35 cellular contexts compared by ENCODE assay signal in the genomic region with DNA sequence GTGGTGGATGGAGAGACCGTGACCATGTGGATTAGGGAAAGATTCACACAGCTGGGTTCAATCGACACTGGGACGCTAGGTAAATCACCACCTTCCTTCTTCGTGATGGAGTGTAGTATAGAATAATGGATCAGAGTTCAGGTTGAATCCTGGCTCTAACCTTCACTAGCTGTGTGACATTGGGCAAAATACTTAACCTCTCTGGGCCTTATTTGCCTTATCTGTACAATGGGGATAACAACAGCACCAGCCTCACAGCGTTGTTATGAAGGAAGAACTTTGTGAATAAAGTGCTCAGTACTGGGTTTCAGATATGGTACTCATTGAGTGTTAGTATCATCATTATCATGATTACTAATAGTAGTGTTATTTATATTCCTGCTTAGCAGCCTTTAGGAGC.
DNase-seq lines count a peak whose midpoint lies in the region; ATAC-seq, FAIRE-seq and TF ChIP-seq lines count a peak whose summit lies in the region.
"Had no signal": no experiment of that assay in that cellular context is flagged by ENCODE, and none has a peak within 500 bp of the region (broad histone marks: within the 10 kb centered on the region; RNA-seq: fewer than 3 reads in every experiment).

No MANE protein-coding gene starts in this region.

- RAD21 ChIA-PET in HCT116 (lab: Charles Lee; ENCODE audit: low non-redundant PET in 1 of 2, low total read pairs in 2 of 2, uncharacterized antibody in 2 of 2, unreplicated experiment in 2 of 2), result no interaction called here

- H4K20me1 ChIP-seq in HepG2 (ENCODE audit: insufficient read depth, low read length) (no peaks in the 10 kb centered on the region), HCT116 (ENCODE audit: insufficient read depth) (no peaks in the 10 kb centered on the region), K562 (replicated peaks; ENCODE audit: control insufficient read depth, insufficient read depth, low read length) (peaks cover 5% of the 10 kb centered on the region)
- H4K20me1 ChIP-seq: BLaER1; BLaER1 treated with 17β-estradiol and CSF1 and Interleukin-3, amounts not matched to agents 10 nM and 100 nM had no signal

- in situ Hi-C loops in HepG2 (cut with HindIII; ENCODE audit: extremely low pct_ligation_motif_present, low pct_unique_long_range_greater_than_20kb), result no loop called here
- in situ Hi-C loops in K562 (cut with MboI), result no loop called here

- intact Hi-C loops in HepG2 (cut with micrococcal nuclease; ENCODE audit: unreplicated experiment) (no loop called here), right lobe of liver (cut with DNase I) (no loop called here), HCT116 (cut with micrococcal nuclease) (no loop called here), K562 (cut with micrococcal nuclease) (loop anchor here (10.0 kb wide), 1 partner anchor 211 kb away; no protein-coding TSS in a partner anchor)

- POLR2A ChIA-PET in HepG2 (lab: Yijun Ruan, JAX), result no interaction called here
- POLR2A ChIA-PET in HCT116 (lab: Charles Lee), result no interaction called here
- POLR2A ChIA-PET in HEK293 (lab: Yijun Ruan, JAX), result no interaction called here
- POLR2A ChIA-PET in K562 (lab: Yijun Ruan, JAX), result interaction anchor here (0.5 kb wide), 1 partner anchor 253 kb away, joined by 3 read pairs; no protein-coding TSS in a partner anchor

- no peaks in the 10 kb centered on the region for H3K9me3 ChIP-seq in HepG2 (ENCODE audit: low read length)
- no peaks in the 10 kb centered on the region for H3K9me3 ChIP-seq in right lobe of liver
- H3K9me3 ChIP-seq in HCT116 (ENCODE audit: control insufficient read depth in 1 of 2, insufficient read depth in 1 of 2, low read depth in 1 of 2, low read length in 2 of 2), result no peaks in the 10 kb centered on the region
- H3K9me3 ChIP-seq in HEK293 (ENCODE audit: control insufficient read depth, insufficient read depth, low read depth, low read length), result no peaks in the 10 kb centered on the region
- H3K9me3 ChIP-seq in K562 (replicated peaks; ENCODE audit: control insufficient read depth, insufficient read depth, low read depth, low read length), result no peaks in the 10 kb centered on the region
- H3K9me3 ChIP-seq: A549; BE2C; BLaER1; BLaER1 treated with 17β-estradiol and CSF1 and Interleukin-3, amounts not matched to agents 10 nM and 100 nM; Caco-2 had no signal

- H3K27me3 ChIP-seq in HepG2 (ENCODE audit: control insufficient read depth in 1 of 2, insufficient read depth in 2 of 2, low read length in 2 of 2), result no peaks in the 10 kb centered on the region
- H3K27me3 ChIP-seq in right lobe of liver, result no peaks in the 10 kb centered on the region
- H3K27me3 ChIP-seq in HCT116 (ENCODE audit: insufficient read depth, low read length), result no peaks in the 10 kb centered on the region
- H3K27me3 ChIP-seq in K562 (ENCODE audit: control insufficient read depth in 2 of 2, insufficient read depth in 2 of 2, low read length in 2 of 2), result peaks cover 38 to 73% of the 10 kb centered on the region in 2 experiments
- H3K27me3 ChIP-seq: BE2C; BLaER1; BLaER1 treated with 17β-estradiol and CSF1 and Interleukin-3, amounts not matched to agents 10 nM and 100 nM had no signal

- TF ChIP-seq POLR2A in HepG2 (IDR thresholded peaks at IDR 0.05; ENCODE audit: insufficient read depth in 1 of 2, low read depth in 2 of 2, low read length in 2 of 2) (no peak), right lobe of liver (IDR thresholded peaks at IDR 0.05) (no peak), HCT116 (IDR thresholded peaks at IDR 0.05; ENCODE audit: borderline replicate concordance, extremely low read depth, insufficient read depth, insufficient read length) (no peak), K562 (conservative IDR thresholded peaks at IDR 0.05) (no peak)

- TF ChIP-seq CTCF in HepG2 (CRISPR knock-in tag; IDR thresholded peaks at IDR 0.05) (no peak), right lobe of liver (IDR thresholded peaks at IDR 0.05) (no peak), HCT116 (IDR thresholded peaks at IDR 0.05 in 2 of 3, conservative IDR thresholded peaks at IDR 0.05 in 1 of 3; ENCODE audit: borderline replicate concordance in 1 of 3, insufficient read depth in 1 of 3, low read depth in 2 of 3, low read length in 2 of 3) (no peak), HEK293 (tag by site-specific recombination; IDR thresholded peaks at IDR 0.05) (no peak), K562 (IDR thresholded peaks at IDR 0.05 in 2 of 3, conservative IDR thresholded peaks at IDR 0.05 in 1 of 3; ENCODE audit: insufficient read depth in 2 of 3, low read depth in 1 of 3, low read length in 3 of 3) (no peak)

- H3K9me2 ChIP-seq in HCT116 (ENCODE audit: insufficient read depth), result no peaks in the 10 kb centered on the region

- H3K4me1 ChIP-seq in HepG2 (ENCODE audit: insufficient read depth, low read length) (peaks cover 32% of the 10 kb centered on the region), right lobe of liver (peaks cover 0 to under 1% (median 0%) of the 10 kb centered on the region in 4 donors), HCT116 (ENCODE audit: control insufficient read depth in 1 of 2, insufficient read depth in 2 of 2, low read length in 2 of 2) (peaks cover 7 to 47% of the 10 kb centered on the region in 2 experiments), HEK293 (ENCODE audit: control insufficient read depth, insufficient read depth, low read length) (peaks cover 2% of the 10 kb centered on the region; the same call in 1 of the 2 replicates), K562 (replicated peaks in 1 of 2; ENCODE audit: control insufficient read depth in 2 of 2, insufficient read depth in 2 of 2, low read length in 2 of 2) (no peaks in the 10 kb centered on the region; a peak in 1 of 5 replicates)
- H3K4me1 ChIP-seq: A549, Caco-2 had no signal

- H3K4me2 ChIP-seq in HepG2 (ENCODE audit: low read depth, low read length), result no peak overlapping the region
- no peak overlapping the region for H3K4me2 ChIP-seq in HCT116 (ENCODE audit: low read length)
- no peak overlapping the region for H3K4me2 ChIP-seq in K562 (ENCODE audit: insufficient read depth, low read length)
- H3K4me2 ChIP-seq: A549; BLaER1; BLaER1 treated with 17β-estradiol and CSF1 and Interleukin-3, amounts not matched to agents 10 nM and 100 nM had no signal

- no peak for FAIRE-seq in HepG2 (lab: Jason Lieb, UNC)
- FAIRE-seq in K562 (lab: Jason Lieb, UNC), result no peak
- FAIRE-seq: A204.1, A549, D721Med had no signal

- H3K36me3 ChIP-seq in HepG2 (replicated peaks in 1 of 2; ENCODE audit: control insufficient read depth in 1 of 2, insufficient read depth in 2 of 2, low read length in 2 of 2), result no peaks in the 10 kb centered on the region
- H3K36me3 ChIP-seq in right lobe of liver, result no peaks in the 10 kb centered on the region
- no peaks in the 10 kb centered on the region for H3K36me3 ChIP-seq in HCT116 (ENCODE audit: control insufficient read depth in 1 of 2, insufficient read depth in 2 of 2, low read length in 2 of 2)
- H3K36me3 ChIP-seq in HEK293 (ENCODE audit: control insufficient read depth in 2 of 2, insufficient read depth in 1 of 2, low read length in 2 of 2), result no peaks in the 10 kb centered on the region
- no peaks in the 10 kb centered on the region for H3K36me3 ChIP-seq in K562 (ENCODE audit: control insufficient read depth, insufficient read depth, low read length)
- H3K36me3 ChIP-seq: BE2C; BLaER1; BLaER1 treated with 17β-estradiol and CSF1 and Interleukin-3, amounts not matched to agents 10 nM and 100 nM had no signal

- H3K9ac ChIP-seq in HepG2 (ENCODE audit: insufficient read depth, low read depth, low read length), result no peak overlapping the region
- no peak overlapping the region for H3K9ac ChIP-seq in HCT116 (ENCODE audit: low read length)
- no peak overlapping the region for H3K9ac ChIP-seq in K562 (ENCODE audit: insufficient read depth in 1 of 2, low read depth in 2 of 2, low read length in 2 of 2)
- H3K9ac ChIP-seq: BLaER1; BLaER1 treated with 17β-estradiol and CSF1 and Interleukin-3, amounts not matched to agents 10 nM and 100 nM had no signal

- TF ChIP-seq RAD21 in HepG2 (CRISPR knock-in tag; IDR thresholded peaks at IDR 0.05), result no peak
- TF ChIP-seq RAD21 in HCT116 (IDR thresholded peaks at IDR 0.05; ENCODE audit: low read depth), result no peak
- TF ChIP-seq RAD21 in K562 (CRISPR knock-in tag; conservative IDR thresholded peaks at IDR 0.05 in 1 of 2, IDR thresholded peaks at IDR 0.05 in 1 of 2), result no peak

- H3K27ac ChIP-seq in HepG2 (ENCODE audit: extremely low read length, insufficient read depth, low read length), result no peak overlapping the region
- no peak overlapping the region for H3K27ac ChIP-seq in right lobe of liver
- H3K27ac ChIP-seq in HCT116 (ENCODE audit: low read depth, low read length), result no peak overlapping the region
- no peak overlapping the region for H3K27ac ChIP-seq in HEK293 (ENCODE audit: extremely low read depth, low read depth, low read length)
- H3K27ac ChIP-seq in K562 (ENCODE audit: extremely low read depth, low read depth, low read length), result no peak overlapping the region
- H3K27ac ChIP-seq: 22Rv1; A549; BLaER1; BLaER1 treated with 17β-estradiol and CSF1 and Interleukin-3, amounts not matched to agents 10 nM and 100 nM; C4-2B had no signal

- TF ChIP-seq EP300 in HepG2 (IDR thresholded peaks at IDR 0.05; ENCODE audit: low read depth in 2 of 2, low read length in 2 of 2) (no peak), HepG2 (CRISPR knock-in tag; IDR thresholded peaks at IDR 0.05; ENCODE audit: borderline replicate concordance) (no peak), K562 (IDR thresholded peaks at IDR 0.05; ENCODE audit: low read length) (no peak)

- DNase-seq in HepG2 (ENCODE audit: low spot score), result no peak
- DNase-seq in right lobe of liver, result no peak
- no peak for DNase-seq in HCT116 (ENCODE audit: low read depth, low spot score)
- no peak for DNase-seq in K562 (ENCODE audit: extremely low read depth in 1 of 4, low spot score in 3 of 4)
- no peak for DNase-seq in AG08395 (ENCODE audit: low spot score)
- DNase-seq in NCI-H2196 (lab: John Stamatoyannopoulos, UW; ENCODE audit: unreplicated experiment), result no peak
- DNase-seq: 8988T; ACHN; AML-193; BE2C; C1 segment of cervical spinal cord; Caco-2; Calu3; CD4-positive, alpha-beta memory T cell; CD4-positive, alpha-beta T cell; CD4-positive, CD25-positive, alpha-beta regulatory T cell; CD8-positive, alpha-beta memory T cell; CD8-positive, alpha-beta T cell; COR-L47; DMS 273 treated with DMSO at 0.1 percent for 48 hours; DMS153; DMS53; DMS79; DMS79 treated with DMSO at 0.1 percent for 48 hours; DND-41; EL had no signal

- CTCF ChIA-PET in HepG2 (lab: Yijun Ruan, JAX; ENCODE audit: low intra/inter-chr PET ratio, low total read pairs) (no interaction called here), HCT116 (lab: Charles Lee) (no interaction called here), HEK293 (lab: Yijun Ruan, JAX) (no interaction called here), K562 (lab: Yijun Ruan, JAX; ENCODE audit: low intra/inter-chr PET ratio) (no interaction called here)

- WGBS in HepG2 (ENCODE audit: low lambda C conversion rate), result 97% methylated on average over 5 of the region's 5 CpGs
- 78% methylated on average over 3 of the region's 5 CpGs for WGBS in right lobe of liver (ENCODE audit: insufficient coverage, low coverage, low lambda C conversion rate, missing lambda C conversion rate)
- WGBS in K562 (ENCODE audit: insufficient coverage, low coverage, missing lambda C conversion rate), result 9% methylated on average over 5 of the region's 5 CpGs

- H3K79me2 ChIP-seq in HepG2 (ENCODE audit: insufficient read depth, low read length), result no peaks in the 10 kb centered on the region
- H3K79me2 ChIP-seq in HCT116 (ENCODE audit: insufficient read depth, low read length), result no peaks in the 10 kb centered on the region
- H3K79me2 ChIP-seq in K562 (ENCODE audit: control insufficient read depth, insufficient read depth, low read length), result no peaks in the 10 kb centered on the region

- no peaks in the 10 kb centered on the region for H3K9me1 ChIP-seq in K562 (ENCODE audit: control insufficient read depth, insufficient read depth, low read length)

- H2AFZ ChIP-seq in HepG2 (ENCODE audit: low read length) (no peak overlapping the region), HCT116 (ENCODE audit: low read depth, low read length, poor library complexity, severe bottlenecking) (no peak overlapping the region), K562 (ENCODE audit: low read depth, low read length) (no peak overlapping the region)

- BruUV-seq in HepG2 (replicated peaks; lab: Mats Ljungman, UMichigan) (no TSS peak), HCT116 (replicated peaks; lab: Mats Ljungman, UMichigan) (no TSS peak), K562 (replicated peaks; lab: Mats Ljungman, UMichigan) (no TSS peak)

- H3K4me3 ChIP-seq in HepG2 (replicated peaks in 1 of 3; ENCODE audit: insufficient read depth in 1 of 3, low read depth in 2 of 3, low read length in 3 of 3) (no peak overlapping the region), right lobe of liver (no peak overlapping the region), HCT116 (replicated peaks in 1 of 2; ENCODE audit: low read depth in 1 of 2, low read length in 2 of 2) (no peak overlapping the region), HEK293 (ENCODE audit: low read depth, low read length) (no peak overlapping the region), K562 (no peak overlapping the region)
- H3K4me3 ChIP-seq: A549; BLaER1; BLaER1 treated with 17β-estradiol and CSF1 and Interleukin-3, amounts not matched to agents 10 nM and 100 nM had no signal

- ATAC-seq in HepG2 (no peak), right lobe of liver (no peak), HCT116 (no peak), K562 (no peak), HG03039 (IDR thresholded peaks at IDR 0.05; ENCODE audit: unreplicated experiment) (no peak)
- ATAC-seq: A549; CD8-positive, alpha-beta T cell had no signal
